9 cellular contexts compared by ENCODE assay signal in the genomic region with DNA sequence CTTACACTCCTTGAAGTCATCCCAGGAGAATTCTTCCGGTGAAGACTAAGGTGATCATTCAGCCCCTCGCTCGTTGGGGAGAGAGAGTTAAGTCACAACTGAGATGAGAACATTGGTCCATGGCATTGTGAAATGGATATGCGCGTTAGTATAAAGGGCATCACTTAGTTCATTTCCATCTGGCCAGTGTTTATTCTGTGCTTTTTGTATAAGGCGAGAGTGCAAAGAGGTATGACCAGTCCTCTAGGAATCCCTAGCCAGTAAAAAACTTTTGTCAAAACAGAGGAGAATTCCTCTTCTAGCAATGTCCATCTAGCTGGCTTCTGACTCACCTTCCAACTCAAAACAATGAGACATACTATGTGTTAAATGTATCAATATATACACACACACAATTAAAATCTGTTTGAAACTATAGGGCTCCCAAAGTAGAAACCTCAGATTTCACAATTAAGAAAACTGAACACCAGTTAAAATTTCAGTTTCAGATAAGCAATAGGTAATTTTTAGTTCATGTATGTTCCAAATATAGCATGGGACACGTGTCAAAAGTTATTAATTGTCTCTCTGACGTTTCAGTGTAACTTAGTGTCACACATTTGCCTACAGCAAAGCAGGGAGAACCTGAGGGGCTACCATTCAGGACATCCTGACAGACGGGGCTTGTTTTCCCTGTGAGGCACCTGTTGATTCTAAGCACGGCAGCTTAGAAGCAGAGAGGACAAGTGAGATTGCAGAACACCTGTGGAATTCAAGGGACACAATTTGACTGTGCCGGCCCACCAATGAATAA.
A peak's percentile ranks its signal among the peaks of the same experiment; 100 is the strongest.
DNase-seq lines count a peak whose midpoint lies in the region; ATAC-seq and TF ChIP-seq lines count a peak whose summit lies in the region.
"Had no signal": no experiment of that assay in that cellular context is flagged by ENCODE, and none has a peak within 500 bp of the region (broad histone marks: within the 10 kb centered on the region; RNA-seq: fewer than 3 reads in every experiment).

No MANE protein-coding gene starts in this region.

- BruUV-seq in PC-3 (replicated peaks; lab: Mats Ljungman, UMichigan) = no TSS peak

- CTCF ChIA-PET in PC-3 (lab: Charles Lee) = no interaction called here

- POLR2A ChIA-PET in PC-3 (lab: Charles Lee; ENCODE audit: unreplicated experiment) = no interaction called here

- no peak for TF ChIP-seq CTCF in PC-3 (conservative IDR thresholded peaks at IDR 0.05; ENCODE audit: low read depth, low read length)

- 0 out of 2 replicates have a peak, but pooled peaks cover 7% of the 10 kb centered on the region for H3K4me1 ChIP-seq in PC-3 (ENCODE audit: insufficient read depth, low read length)

- no peaks in the 10 kb centered on the region for H3K9me3 ChIP-seq in PC-3 (ENCODE audit: low read length)

- no peak overlapping the region for H3K9ac ChIP-seq in PC-3 (ENCODE audit: low read length)

- H3K4me2 ChIP-seq in PC-3 (ENCODE audit: low read length) = no peak overlapping the region

- no peaks in the 10 kb centered on the region for H3F3A ChIP-seq in PC-3 (ENCODE audit: low read length, unreplicated experiment)

- H3K4me3 ChIP-seq in PC-3 (ENCODE audit: low read length) (no peak overlapping the region), skeletal muscle cell (ENCODE audit: low read depth, low read length) (no peak overlapping the region)

- no peaks in the 10 kb centered on the region for H4K20me1 ChIP-seq in PC-3 (ENCODE audit: low read length)

- no peaks in the 10 kb centered on the region for H3K9me2 ChIP-seq in PC-3 (replicated peaks; ENCODE audit: low read length)

- no peaks in the 10 kb centered on the region for H3K36me3 ChIP-seq in PC-3 (ENCODE audit: low read depth, low read length)

- ATAC-seq in GM19023 (IDR thresholded peaks at IDR 0.05; ENCODE audit: unreplicated experiment) (peak; percentile 65), HG02798 (IDR thresholded peaks at IDR 0.05; ENCODE audit: poor library complexity, unreplicated experiment) (peak; percentile 74), PC-3 (peak; percentile 53)

- peak; percentile 61 for DNase-seq in PC-3
- DNase-seq in skeletal muscle cell (ENCODE audit: low read depth) = peak; percentile 84
- no peak for DNase-seq in SKM-1 treated with dmso at 0.1 percent for 144 hours (lab: John Stamatoyannopoulos, UW; ENCODE audit: unreplicated experiment)
- no peak for DNase-seq in epidermal melanocyte (ENCODE audit: insufficient read length, low spot score)
- no peak for DNase-seq in NCI-H446 (lab: John Stamatoyannopoulos, UW)
- no peak for DNase-seq in HuH-7 (ENCODE audit: low spot score)
- DNase-seq: RPMI8226 had no signal

- H3K27ac ChIP-seq in PC-3 (ENCODE audit: low read length) = no peak overlapping the region

- no peak overlapping the region for H2AFZ ChIP-seq in PC-3 (ENCODE audit: low read length)

- intact Hi-C loops in PC-3 (cut with micrococcal nuclease) = no loop called here

- no peaks in the 10 kb centered on the region for H3K79me2 ChIP-seq in PC-3 (ENCODE audit: low read length)

- H3K27me3 ChIP-seq in PC-3 (ENCODE audit: low read length) = no peaks in the 10 kb centered on the region

Comparison
In these comparisons a context has a peak if more than half of its experiments do, and no peak if none do; other contexts are left out.
1. DNase-seq: peak in PC-3 (single experiment) and skeletal muscle cell (single experiment); none in SKM-1 treated with dmso at 0.1 percent for 144 hours (single experiment), epidermal melanocyte (single experiment), NCI-H446 (0 of 2) and HuH-7 (single experiment).
2. Peak in every context shown above with its lines, with median percentiles within 50 percentile points of each other: ATAC-seq.